Comparison of ENCODE assay signal across 16 cellular contexts in the genomic region with DNA sequence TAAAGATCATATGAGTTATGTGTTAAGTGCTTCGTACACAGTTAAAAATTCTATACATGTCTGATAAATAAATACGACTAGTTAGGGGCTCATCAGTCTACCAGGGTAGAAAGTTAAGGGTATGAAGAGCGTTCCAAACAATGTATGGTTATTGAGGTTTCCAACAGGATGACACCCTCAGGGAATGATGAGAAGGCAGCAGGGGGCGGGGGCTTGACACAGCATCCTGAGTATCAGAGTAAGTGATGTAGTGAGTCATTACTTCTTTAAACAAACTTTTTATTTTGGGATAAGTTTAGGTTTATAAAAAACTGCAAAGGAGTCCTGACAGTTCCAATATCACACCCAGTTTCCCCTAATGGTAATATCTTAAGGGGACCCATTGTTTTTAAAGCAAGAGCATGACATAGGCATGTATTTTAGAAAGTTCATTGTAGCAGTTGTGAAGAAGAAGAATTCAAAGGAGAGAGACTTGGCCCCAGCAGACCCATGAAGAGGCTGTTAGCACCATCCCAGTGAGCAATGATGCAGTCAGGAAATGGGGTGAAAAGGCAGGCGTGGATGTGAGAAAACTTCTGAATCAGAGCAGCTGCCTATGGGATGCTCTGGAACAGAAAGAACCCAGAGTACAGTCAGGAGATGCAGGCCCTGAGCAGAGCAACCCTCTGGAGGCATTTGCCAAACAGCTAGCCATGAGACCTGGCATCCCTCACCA.
"Had no signal": no experiment of that assay in that cellular context is flagged by ENCODE, and none has a peak within 500 bp of the region (broad histone marks: within the 10 kb centered on the region; RNA-seq: fewer than 3 reads in every experiment).

No MANE protein-coding gene starts in this region.

- DNase-seq: activated CD4-positive, alpha-beta T cell treated with anti-CD3 and anti-CD28 coated beads, Interleukin-2, amount 10 ng/mL, durations not matched to agents 24 days and 14 days; activated CD8-positive, alpha-beta memory T cell treated with anti-CD3 and anti-CD28 coated beads for 24 hours; activated naive CD4-positive, alpha-beta T cell treated with anti-CD3 and anti-CD28 coated beads, Interleukin-2, amount 50 U/mL, for 16 hours; cerebellar nuclear complex; effector memory CD8-positive, alpha-beta T cell; immature natural killer cell; left colon; naive thymus-derived CD4-positive, alpha-beta T cell; T1000 had no signal

- H3K4me1 Mint-ChIP-seq: activated CD4-positive, alpha-beta T cell treated with anti-CD3 and anti-CD28 coated beads, Interleukin-2, amount 10 ng/mL, durations not matched to agents 24 days and 14 days; brain; immature natural killer cell; naive thymus-derived CD4-positive, alpha-beta T cell had no signal

- H3K9ac ChIP-seq: parathyroid adenoma had no signal

- H3K4me3 ChIP-seq: lung, skin epidermis, tibial nerve had no signal

- H3K27ac Mint-ChIP-seq: activated CD4-positive, alpha-beta T cell treated with anti-CD3 and anti-CD28 coated beads, Interleukin-2, amount 10 ng/mL, durations not matched to agents 24 days and 14 days; brain; dendritic cell treated with granulocyte-macrophage colony-stimulating factor and Interleukin-4, amounts not matched to agents 40 ng/mL and 50 ng/mL, for 4 days; effector memory CD8-positive, alpha-beta T cell; immature natural killer cell; naive thymus-derived CD4-positive, alpha-beta T cell had no signal

- ATAC-seq: effector memory CD8-positive, alpha-beta T cell; left colon; naive thymus-derived CD4-positive, alpha-beta T cell had no signal

- H3K27me3 ChIP-seq: tibial nerve had no signal

- H2AFZ ChIP-seq: parathyroid adenoma had no signal

- H3K9me3 ChIP-seq: tibial nerve had no signal

- H3K27ac ChIP-seq: epithelial cell of prostate, parathyroid adenoma, skin epidermis, tibial nerve had no signal

- H3K36me3 Mint-ChIP-seq: brain; immature natural killer cell; naive thymus-derived CD4-positive, alpha-beta T cell had no signal

- H3K4me1 ChIP-seq: parathyroid adenoma, tibial nerve had no signal

- H3K4me3 Mint-ChIP-seq: activated CD4-positive, alpha-beta T cell treated with anti-CD3 and anti-CD28 coated beads, Interleukin-2, amount 10 ng/mL, durations not matched to agents 24 days and 14 days; brain; dendritic cell treated with granulocyte-macrophage colony-stimulating factor and Interleukin-4, amounts not matched to agents 40 ng/mL and 50 ng/mL, for 4 days; effector memory CD8-positive, alpha-beta T cell; immature natural killer cell; naive thymus-derived CD4-positive, alpha-beta T cell had no signal

- H3K79me2 ChIP-seq: parathyroid adenoma had no signal

- H3K9me3 Mint-ChIP-seq: dendritic cell treated with granulocyte-macrophage colony-stimulating factor and Interleukin-4, amounts not matched to agents 40 ng/mL and 50 ng/mL, for 4 days; immature natural killer cell had no signal

- H3K36me3 ChIP-seq: tibial nerve had no signal
